ENCODE assay signal across 23 cellular contexts in genomic region chr12:57655541-57656240, GRCh38.
"Had no signal": no experiment of that assay in that cellular context is flagged by ENCODE, and none has a peak within 500 bp of the region (broad histone marks: within the 10 kb centered on the region; RNA-seq: fewer than 3 reads in every experiment).

No MANE protein-coding gene starts in this region.

- H3K36me3 ChIP-seq: stomach, suprapubic skin, thoracic aorta, thyroid gland, tibial artery, tibial nerve, upper lobe of left lung, upper lobe of right lung, uterus, vagina had no signal

- H3K27me3 ChIP-seq: stomach, testis, thyroid gland, tibial nerve, upper lobe of left lung, upper lobe of right lung, uterus, vagina had no signal

- H3K9me3 ChIP-seq: stomach, suprapubic skin, testis, thoracic aorta, thyroid gland, tibial artery, tibial nerve, upper lobe of left lung, upper lobe of right lung, uterus, vagina had no signal

- H3K4me1 ChIP-seq: stomach, testis, tibial artery, upper lobe of right lung, uterus, vagina had no signal

- DNase-seq: stimulated activated CD4-positive, alpha-beta T cell treated with anti-CD3 and anti-CD28 coated beads, Interleukin-2, amount 100 ng/mL, for 48 hours; stimulated activated CD4-positive, alpha-beta T cell treated with anti-CD3 and anti-CD28 coated beads, Interleukin-4, amount 100 ng/mL, for 1 hour; stimulated activated CD4-positive, alpha-beta T cell treated with anti-CD3 and anti-CD28 coated beads, Interleukin-4, amount 100 ng/mL, for 24 hours; stimulated activated CD4-positive, alpha-beta T cell treated with anti-CD3 and anti-CD28 coated beads, Interleukin-4, amount 100 ng/mL, for 4 hours; stimulated activated CD8-positive, alpha-beta memory T cell treated with anti-CD3 and anti-CD28 coated beads, Interleukin-4, amount 100 ng/mL, for 48 hours; stimulated activated naive B cell treated with anti-CD40 and anti-IgM and Interleukin-4, amounts not matched to agents 10 μg/mL and 1 μg/mL and 100 μg/mL, for 72 hours; stimulated activated naive CD4-positive, alpha-beta T cell; stimulated activated naive CD4-positive, alpha-beta T cell treated with Interleukin-2 at 50 U/mL for 16 hours; stimulated activated naive CD8-positive, alpha-beta T cell treated with anti-CD3 and anti-CD28 coated beads, Interleukin-15, amount 100 ng/mL, for 72 hours; stimulated activated naive CD8-positive, alpha-beta T cell treated with anti-CD3 and anti-CD28 coated beads, Interleukin-15, Interleukin-2, amounts not matched to agents 100 U/mL and 50 U/mL, for 24 hours; stomach; substantia nigra; testis; thyroid gland; tibial artery; trophoblast cell; upper lobe of right lung; uterus had no signal

- H3K27ac ChIP-seq: stomach, suprapubic skin, testis, thoracic aorta, thyroid gland, tibial artery, tibial nerve, upper lobe of left lung, upper lobe of right lung, uterus, vagina had no signal

- H3K4me3 ChIP-seq: stomach, suprapubic skin, testis, thoracic aorta, thyroid gland, tibial artery, tibial nerve, upper lobe of left lung, upper lobe of right lung, uterus, vagina had no signal
